Comparison of ENCODE assay signal across 8 cellular contexts in the genomic region with DNA sequence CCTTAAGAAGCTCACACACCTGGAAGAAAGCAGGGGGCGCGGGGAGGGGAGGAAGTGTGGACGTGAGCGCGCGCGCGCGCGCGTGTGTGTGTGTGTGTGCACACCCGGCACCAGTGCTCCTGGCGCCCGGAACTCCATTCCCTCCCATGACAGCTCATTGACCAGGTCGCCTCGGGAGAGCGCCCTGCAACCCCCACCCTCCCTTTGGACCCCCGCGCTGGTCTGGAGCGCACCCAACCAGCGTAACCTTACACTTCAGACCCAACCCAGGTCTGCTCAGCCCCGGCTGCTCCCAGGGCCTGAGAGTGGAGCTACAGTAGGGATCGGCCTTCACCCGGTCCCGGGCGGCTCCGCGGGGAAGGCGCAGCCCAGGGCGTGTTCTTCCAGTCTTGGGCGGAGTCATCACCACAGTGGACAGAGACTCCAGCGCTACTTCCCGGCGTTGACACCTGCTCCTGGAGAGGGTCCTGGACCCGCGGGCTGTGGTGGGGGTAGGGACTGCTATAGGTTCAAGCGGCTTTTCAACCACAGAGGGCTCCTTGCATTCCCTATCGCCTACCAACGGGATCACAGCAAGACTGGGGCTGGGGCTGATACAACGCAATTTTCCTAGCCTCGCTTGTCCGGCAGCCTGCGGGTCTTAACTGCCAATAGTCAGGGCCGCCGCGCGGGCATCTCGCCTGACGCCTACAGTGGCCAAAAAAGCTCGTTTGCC. TPM values are rescaled to one million over a fixed set of nuclear protein-coding genes. Genes with fewer than 3 reads are reported as not detected.
DNase-seq lines count a peak whose midpoint lies in the region; ATAC-seq and TF ChIP-seq lines count a peak whose summit lies in the region.

No MANE protein-coding gene starts in this region.

- H3K9me3 ChIP-seq in SJSA1 (replicated peaks) = no peaks in the 10 kb centered on the region

- no peak for ATAC-seq in natural killer cell treated with Interleukin-12 subunit alpha and Interleukin-12 subunit beta and Interleukin-15 and Interleukin-18, amount 100 ng/mL, for 72 hours
- no peak for ATAC-seq in HG03571 (IDR thresholded peaks at IDR 0.05; ENCODE audit: unreplicated experiment)
- no peak for ATAC-seq in HG03439 (IDR thresholded peaks at IDR 0.05; ENCODE audit: unreplicated experiment)

- H3K36me3 Mint-ChIP-seq in natural killer cell treated with Interleukin-12 subunit alpha and Interleukin-12 subunit beta and Interleukin-15 and Interleukin-18, amount 100 ng/mL, for 72 hours = no peaks in the 10 kb centered on the region

- H3K4me1 Mint-ChIP-seq in natural killer cell treated with Interleukin-12 subunit alpha and Interleukin-12 subunit beta and Interleukin-15 and Interleukin-18, amount 100 ng/mL, for 72 hours (ENCODE audit: low read depth in 2 of 2) = peaks cover 0 to 4% of the 10 kb centered on the region in 2 donors

- H3K27me3 ChIP-seq in SJSA1 (replicated peaks) = peaks cover 28% of the 10 kb centered on the region

- TF ChIP-seq CTCF in AG04449 (IDR thresholded peaks at IDR 0.05; ENCODE audit: insufficient read depth, low read length, missing control alignments) = no peak

- H3K4me3 ChIP-seq in AG04449 (ENCODE audit: low read depth, low read length) (peak overlapping the region; percentile 54), SJSA1 (peak overlapping the region; percentile 40)

- no peaks in the 10 kb centered on the region for H3K36me3 ChIP-seq in SJSA1

- POLR2A ChIA-PET in AG04449 (lab: Yijun Ruan, JAX) = no interaction called here

- no peak overlapping the region for H3K27ac Mint-ChIP-seq in natural killer cell treated with Interleukin-12 subunit alpha and Interleukin-12 subunit beta and Interleukin-15 and Interleukin-18, amount 100 ng/mL, for 72 hours

- no peak overlapping the region for H3K27ac ChIP-seq in SJSA1
- H3K27ac ChIP-seq in epithelial cell of prostate = peak overlapping the region; percentile 32

- H3K4me1 ChIP-seq in SJSA1 (replicated peaks) = peaks cover 17% of the 10 kb centered on the region

- H3K4me3 Mint-ChIP-seq in natural killer cell treated with Interleukin-12 subunit alpha and Interleukin-12 subunit beta and Interleukin-15 and Interleukin-18, amount 100 ng/mL, for 72 hours = peak overlapping the region; percentile 66

- CTCF ChIA-PET in AG04449 (lab: Yijun Ruan, JAX) = interaction anchor here (1.1 to 1.5 kb wide), 5 partner anchors 20 to 591 kb away, joined by 3 to 5 read pairs (median 3); no protein-coding TSS in a partner anchor

- no peaks in the 10 kb centered on the region for H3K9me3 Mint-ChIP-seq in natural killer cell treated with Interleukin-12 subunit alpha and Interleukin-12 subunit beta and Interleukin-15 and Interleukin-18, amount 100 ng/mL, for 72 hours

- H3K27me3 Mint-ChIP-seq in natural killer cell treated with Interleukin-12 subunit alpha and Interleukin-12 subunit beta and Interleukin-15 and Interleukin-18, amount 100 ng/mL, for 72 hours = peaks cover 33 to 55% of the 10 kb centered on the region in 2 donors

- no peak for DNase-seq in AG04449 (ENCODE audit: low read depth, low spot score)
- DNase-seq in SJSA1 (ENCODE audit: low read depth in 1 of 2, low spot score in 2 of 2) = peak in 1 of 2 experiments; percentile 9
- no peak for DNase-seq in epithelial cell of prostate (ENCODE audit: low read depth, low spot score)
- DNase-seq in natural killer cell treated with Interleukin-12 subunit alpha and Interleukin-12 subunit beta and Interleukin-15 and Interleukin-18, amount 100 ng/mL, for 72 hours (ENCODE audit: low spot score) = no peak
- no peak for DNase-seq in effector CD8-positive, alpha-beta T cell (lab: John Stamatoyannopoulos, UW)

- peak; percentile 17 for TF ChIP-seq POLR2A in GM19099 (IDR thresholded peaks at IDR 0.05; ENCODE audit: extremely low read depth, insufficient read length, low read depth)

RNA-seq across cellular contexts. Expression of gene GALNT18, which starts 1.4 kb away (rescaled TPM):
- 1.5 and 6.6 TPM in 2 replicates for total RNA-seq in SJSA1 (2014; rRNA removed; shearing (Covaris generic))
- under 1 TPM; 0.29 to 0.73 TPM for total RNA-seq in natural killer cell treated with Interleukin-12 subunit alpha and Interleukin-12 subunit beta and Interleukin-15 and Interleukin-18, amount 100 ng/mL, for 72 hours
